24 cellular contexts compared by ENCODE assay signal in the genomic region with DNA sequence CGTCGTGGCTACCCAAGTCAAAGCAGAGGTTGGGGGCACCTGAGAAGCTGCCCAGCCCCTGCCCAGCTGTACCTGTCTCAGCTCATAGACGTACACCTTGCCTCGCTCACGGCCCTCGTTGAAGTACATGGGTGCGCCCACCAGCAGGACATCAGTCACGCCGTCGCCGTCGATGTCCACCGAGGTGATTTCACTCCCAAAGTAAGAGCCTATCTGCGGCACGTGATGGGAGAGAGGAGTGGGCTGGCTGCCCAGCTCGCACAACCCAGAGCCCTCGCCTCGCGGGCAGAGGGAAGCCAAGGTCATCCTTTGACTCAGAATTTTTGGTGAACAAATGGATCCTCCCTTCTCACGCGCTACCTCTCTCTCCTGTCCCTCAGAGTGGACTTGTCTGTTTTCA.
"Had no signal": no experiment of that assay in that cellular context is flagged by ENCODE, and none has a peak within 500 bp of the region (broad histone marks: within the 10 kb centered on the region; RNA-seq: fewer than 3 reads in every experiment).

No MANE protein-coding gene starts in this region.

- H3K36me3 Mint-ChIP-seq: activated CD8-positive, alpha-beta memory T cell treated with anti-CD3 and anti-CD28 coated beads, Interleukin-2, amount 10 ng/mL, durations not matched to agents 7 days and 5 days; activated naive CD8-positive, alpha-beta T cell; immature natural killer cell; naive thymus-derived CD8-positive, alpha-beta T cell; stimulated activated effector memory CD8-positive, alpha-beta T cell treated with anti-CD3 and anti-CD28 coated beads, Interleukin-12 subunit alpha, Interleukin-12 subunit beta, amount 100 ng/mL, for 72 hours; WTC11 had no signal

- H3K27me3 Mint-ChIP-seq: activated naive CD8-positive, alpha-beta T cell had no signal

- H3K4me1 ChIP-seq: right lobe of liver had no signal

- H3K27ac ChIP-seq: brain microvascular endothelial cell, heart left ventricle, right lobe of liver, skin epidermis, upper lobe of left lung had no signal

- DNase-seq: activated CD4-positive, alpha-beta T cell treated with anti-CD3 and anti-CD28 coated beads for 1 hour; activated CD8-positive, alpha-beta memory T cell treated with anti-CD3 and anti-CD28 coated beads, Interleukin-2, amount 10 ng/mL, durations not matched to agents 7 days and 5 days; activated CD8-positive, alpha-beta T cell treated with anti-CD3 and anti-CD28 coated beads, Interleukin-2, amount 10 ng/mL, durations not matched to agents 7 days and 5 days; activated naive CD4-positive, alpha-beta T cell; activated T-cell treated with anti-CD3 and anti-CD28 coated beads, Interleukin-2, amount 50 U/mL, for 72 hours; aorta; brain microvascular endothelial cell; cortex of kidney; foreskin fibroblast; heart left ventricle; hypothalamus; immature natural killer cell; naive thymus-derived CD8-positive, alpha-beta T cell; occipital lobe; right lobe of liver; stimulated activated CD4-positive, alpha-beta T cell treated with anti-CD3 and anti-CD28 coated beads, Interleukin-4, amount 100 ng/mL, for 24 hours; T-helper 2 cell had no signal

- H3K9me3 Mint-ChIP-seq: activated T-cell treated with anti-CD3 and anti-CD28 coated beads, Interleukin-2, amount 50 U/mL, for 72 hours; immature natural killer cell; naive thymus-derived CD8-positive, alpha-beta T cell; neural crest cell; stimulated activated effector memory CD8-positive, alpha-beta T cell treated with anti-CD3 and anti-CD28 coated beads, Interleukin-12 subunit alpha, Interleukin-12 subunit beta, amount 100 ng/mL, for 72 hours; stimulated activated naive CD8-positive, alpha-beta T cell treated with anti-CD3 and anti-CD28 coated beads, Interleukin-15, Interleukin-2, amounts not matched to agents 100 ng/mL and 50 ng/mL, for 24 hours; WTC11 had no signal

- H3K27ac Mint-ChIP-seq: activated CD8-positive, alpha-beta memory T cell treated with anti-CD3 and anti-CD28 coated beads, Interleukin-2, amount 10 ng/mL, durations not matched to agents 7 days and 5 days; activated CD8-positive, alpha-beta T cell treated with anti-CD3 and anti-CD28 coated beads, Interleukin-2, amount 10 ng/mL, durations not matched to agents 7 days and 5 days; activated naive CD8-positive, alpha-beta T cell; activated T-cell treated with anti-CD3 and anti-CD28 coated beads, Interleukin-2, amount 50 U/mL, for 72 hours; immature natural killer cell; stimulated activated effector memory CD8-positive, alpha-beta T cell treated with anti-CD3 and anti-CD28 coated beads, Interleukin-12 subunit alpha, Interleukin-12 subunit beta, amount 100 ng/mL, for 72 hours; stimulated activated naive CD8-positive, alpha-beta T cell treated with anti-CD3 and anti-CD28 coated beads, Interleukin-15, Interleukin-2, amounts not matched to agents 100 ng/mL and 50 ng/mL, for 24 hours; WTC11 had no signal

- H3K36me3 ChIP-seq: right lobe of liver, upper lobe of left lung had no signal

- H3K9me3 ChIP-seq: heart left ventricle, right lobe of liver, upper lobe of left lung had no signal

- H3K4me3 ChIP-seq: heart left ventricle, right lobe of liver, skin epidermis, upper lobe of left lung had no signal

- H3K27me3 ChIP-seq: brain microvascular endothelial cell, heart left ventricle, right lobe of liver, upper lobe of left lung had no signal

- H3K4me1 Mint-ChIP-seq: immature natural killer cell had no signal

- H3K4me3 Mint-ChIP-seq: activated CD8-positive, alpha-beta memory T cell treated with anti-CD3 and anti-CD28 coated beads, Interleukin-2, amount 10 ng/mL, durations not matched to agents 7 days and 5 days; activated CD8-positive, alpha-beta T cell treated with anti-CD3 and anti-CD28 coated beads, Interleukin-2, amount 10 ng/mL, durations not matched to agents 7 days and 5 days; activated naive CD8-positive, alpha-beta T cell; activated T-cell treated with anti-CD3 and anti-CD28 coated beads, Interleukin-2, amount 50 U/mL, for 72 hours; immature natural killer cell; naive thymus-derived CD8-positive, alpha-beta T cell; neural crest cell; stimulated activated effector memory CD8-positive, alpha-beta T cell treated with anti-CD3 and anti-CD28 coated beads, Interleukin-12 subunit alpha, Interleukin-12 subunit beta, amount 100 ng/mL, for 72 hours; stimulated activated naive CD8-positive, alpha-beta T cell treated with anti-CD3 and anti-CD28 coated beads, Interleukin-15, Interleukin-2, amounts not matched to agents 100 ng/mL and 50 ng/mL, for 24 hours; WTC11 had no signal
